In the genomic region with DNA sequence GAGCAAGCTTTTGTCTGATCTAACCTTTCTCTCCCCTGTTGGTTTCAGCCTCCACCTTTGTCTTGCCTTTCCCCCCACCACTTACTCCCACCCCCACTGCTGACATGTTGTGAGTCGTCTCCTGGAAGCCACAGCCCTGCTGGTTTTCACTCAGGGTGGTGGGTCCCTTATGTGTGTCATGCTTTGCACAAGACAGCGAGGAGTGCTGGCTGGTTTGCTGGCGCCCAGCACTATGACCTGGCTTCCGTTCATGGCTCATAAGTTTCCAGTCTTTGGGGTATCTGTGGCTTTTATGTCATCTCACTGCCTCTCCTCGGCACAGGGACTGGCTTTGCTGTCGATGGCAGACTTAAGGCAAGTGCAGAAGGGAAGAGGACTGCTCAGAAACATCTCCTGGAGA, we compare ENCODE assay signal across 14 cellular contexts.
A peak's percentile ranks its signal among the peaks of the same experiment; 100 is the strongest.
DNase-seq lines count a peak whose midpoint lies in the region; ATAC-seq and TF ChIP-seq lines count a peak whose summit lies in the region.
"Had no signal": no experiment of that assay in that cellular context is flagged by ENCODE, and none has a peak within 500 bp of the region (broad histone marks: within the 10 kb centered on the region; RNA-seq: fewer than 3 reads in every experiment).

No MANE protein-coding gene starts in this region.

- peak; percentile 20 for DNase-seq in NK-92 treated with Interleukin-12 subunit alpha and Interleukin-12 subunit beta, amount 100 ng/mL, for 24 hours (lab: John Stamatoyannopoulos, UW)
- no peak for DNase-seq in NK-92 (lab: John Stamatoyannopoulos, UW; ENCODE audit: unreplicated experiment)
- peak; percentile 76 for DNase-seq in NB4 (ENCODE audit: low read depth)
- DNase-seq in glomerular visceral epithelial cell (ENCODE audit: extremely low spot score), result peak; percentile 57
- peak; percentile 68 to 71 for DNase-seq in stimulated activated CD8-positive, alpha-beta memory T cell treated with anti-CD3 and anti-CD28 coated beads, Interleukin-15, amount 100 ng/mL, for 48 hours (ENCODE audit: low read depth in 2 of 2)
- DNase-seq in stomach, result no peak
- DNase-seq: 8988T; CD4-positive, alpha-beta memory T cell; SHP77; transverse colon had no signal

- WGBS in stomach, 5 donors, result 66 to 96% (median 87%) methylated on average over 5 to 6 of the region's 6 CpGs

- H3K4me3 ChIP-seq in NB4 (ENCODE audit: low read depth, low read length) (no peak overlapping the region), stomach (no peak overlapping the region)
- H3K4me3 ChIP-seq: transverse colon had no signal

- H3K9me3 ChIP-seq in stomach, result no peaks in the 10 kb centered on the region
- H3K9me3 ChIP-seq: neutrophil, transverse colon had no signal

- H3K4me1 ChIP-seq in stomach, result peaks cover 0 to 15% (median 3%) of the 10 kb centered on the region in 4 donors
- H3K4me1 ChIP-seq: transverse colon had no signal

- no peaks in the 10 kb centered on the region for H3K36me3 ChIP-seq in stomach
- H3K36me3 ChIP-seq: neutrophil, transverse colon had no signal

- no peaks in the 10 kb centered on the region for H3K27me3 ChIP-seq in stomach
- H3K27me3 ChIP-seq: neutrophil, transverse colon had no signal

- TF ChIP-seq POLR2A in NB4 (IDR thresholded peaks at IDR 0.05; ENCODE audit: extremely low read depth, insufficient read length), result no peak
- no peak for TF ChIP-seq POLR2A in stomach (IDR thresholded peaks at IDR 0.05)

- no peak for TF ChIP-seq CTCF in NB4 (IDR thresholded peaks at IDR 0.05; ENCODE audit: low read depth, low read length)
- no peak for TF ChIP-seq CTCF in stomach (IDR thresholded peaks at IDR 0.05)

- no peak overlapping the region for H3K27ac ChIP-seq in stomach
- H3K27ac ChIP-seq: neutrophil, transverse colon had no signal

- intact Hi-C loops in stomach (cut with DNase I; ENCODE audit: low total_unique reads), result no loop called here

- no peak for TF ChIP-seq EP300 in stomach (IDR thresholded peaks at IDR 0.05)

- ATAC-seq in GM21528 (IDR thresholded peaks at IDR 0.05; ENCODE audit: low FRiP score, unreplicated experiment), result no peak
- no peak for ATAC-seq in GM21717 (IDR thresholded peaks at IDR 0.05; ENCODE audit: unreplicated experiment)
- ATAC-seq: sciatic nerve had no signal

Comparison
In these comparisons a context has a peak if more than half of its experiments do, and no peak if none do; other contexts are left out.
1. DNase-seq: peak in NK-92 treated with Interleukin-12 subunit alpha and Interleukin-12 subunit beta, amount 100 ng/mL, for 24 hours (single experiment), NB4 (single experiment), glomerular visceral epithelial cell (single experiment) and stimulated activated CD8-positive, alpha-beta memory T cell treated with anti-CD3 and anti-CD28 coated beads, Interleukin-15, amount 100 ng/mL, for 48 hours (2 of 2); none in NK-92 (single experiment) and stomach (single experiment).